Comparison of ENCODE assay signal across 21 cellular contexts in the genomic region with DNA sequence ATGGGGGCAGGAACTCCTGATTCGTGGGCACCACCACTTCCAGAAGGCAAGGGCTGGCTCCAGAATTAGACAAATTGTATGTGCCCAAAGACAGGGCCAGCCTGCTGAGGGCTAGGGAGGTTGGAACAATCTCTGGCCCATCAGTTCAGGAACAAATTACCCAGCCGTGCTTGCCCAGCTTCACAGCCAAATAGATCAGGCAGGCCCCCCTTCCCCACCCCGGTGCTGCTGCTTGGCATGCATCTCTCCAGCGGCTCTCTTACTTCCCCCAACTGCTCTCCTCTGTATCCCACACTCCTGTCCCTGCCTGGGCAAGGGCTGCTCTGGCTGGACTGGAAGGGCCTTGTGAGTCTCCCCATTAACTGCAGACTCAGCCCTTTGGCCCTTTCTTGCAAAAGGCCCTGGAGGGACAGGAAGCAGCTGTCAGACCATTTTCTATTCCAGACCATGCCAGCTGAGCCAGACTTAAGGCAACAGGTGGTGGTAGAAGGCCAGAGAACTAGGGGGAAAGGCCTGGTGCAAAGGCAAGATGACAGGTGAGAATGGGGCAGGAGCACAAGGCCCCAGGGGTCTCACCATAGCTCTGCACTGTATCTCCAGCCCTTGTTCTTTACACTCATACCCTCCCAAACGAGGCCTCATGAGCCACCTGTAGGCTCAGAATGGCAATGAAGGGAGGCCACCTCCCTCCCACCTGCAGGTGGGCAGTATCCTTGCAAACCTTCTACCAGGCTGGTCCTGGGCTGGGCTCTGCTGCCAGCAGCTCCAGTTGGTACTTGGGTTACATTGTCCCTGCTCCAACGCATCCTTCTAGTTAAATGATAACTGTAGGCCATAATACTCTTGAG. TPM values are rescaled to one million over a fixed set of nuclear protein-coding genes. Genes with fewer than 3 reads are reported as not detected.
A peak's percentile ranks its signal among the peaks of the same experiment; 100 is the strongest.
DNase-seq lines count a peak whose midpoint lies in the region; ATAC-seq and TF ChIP-seq lines count a peak whose summit lies in the region.
"Had no signal": no experiment of that assay in that cellular context is flagged by ENCODE, and none has a peak within 500 bp of the region (broad histone marks: within the 10 kb centered on the region; RNA-seq: fewer than 3 reads in every experiment).

No MANE protein-coding gene starts in this region.

- no peak overlapping the region for H3K23ac ChIP-seq in mesenchymal stem cell (ENCODE audit: low read length in 2 of 2)

- intact Hi-C loops in left ventricle myocardium inferior (cut with micrococcal nuclease) = no loop called here
- intact Hi-C loops in upper lobe of right lung (cut with DNase I) = no loop called here

- H3K4me3 ChIP-seq in right atrium auricular region (no peak overlapping the region), left ventricle myocardium inferior (no peak overlapping the region), SJCRH30 (no peak overlapping the region), mesenchymal stem cell (ENCODE audit: insufficient read depth in 1 of 2, low read depth in 1 of 2, low read length in 2 of 2) (no peak overlapping the region), upper lobe of right lung (no peak overlapping the region)
- H3K4me3 ChIP-seq: esophagus muscularis mucosa, sigmoid colon had no signal

- no peak overlapping the region for H3K18ac ChIP-seq in mesenchymal stem cell (ENCODE audit: low read depth in 1 of 2, low read length in 2 of 2)

- H3K9me3 ChIP-seq in right atrium auricular region (no peaks in the 10 kb centered on the region), left ventricle myocardium inferior (replicated peaks) (no peaks in the 10 kb centered on the region), SJCRH30 (replicated peaks) (no peaks in the 10 kb centered on the region), mesenchymal stem cell (ENCODE audit: control insufficient read depth, low read length) (no peaks in the 10 kb centered on the region), upper lobe of right lung (no peaks in the 10 kb centered on the region)
- H3K9me3 ChIP-seq: esophagus muscularis mucosa, sigmoid colon had no signal

- DNase-seq in right atrium auricular region (ENCODE audit: low spot score) (peak; percentile 46), left ventricle myocardium inferior (no peak), SJCRH30 (peak; percentile 87 to 93), mesenchymal stem cell (no peak), AML-193 (lab: John Stamatoyannopoulos, UW) (no peak), upper lobe of right lung (no peak)
- no peak for DNase-seq in stimulated activated naive CD4-positive, alpha-beta T cell (lab: John Stamatoyannopoulos, UW)
- DNase-seq in central memory CD4-positive, alpha-beta T cell = no peak
- DNase-seq: activated CD4-positive, alpha-beta T cell treated with anti-CD3 and anti-CD28 coated beads, Interleukin-2, amount 50 U/mL, for 1 hour; activated effector memory CD4-positive, alpha-beta T cell treated with anti-CD3 and anti-CD28 coated beads, Interleukin-2, amount 50 U/mL, for 16 hours; DMS79 treated with DMSO at 0.1 percent for 48 hours; effector memory CD8-positive, alpha-beta T cell; foreskin melanocyte; NCI-H1092 treated with DMSO at 0.1 percent for 48 hours; NCI-H2029; NCI-H226; NCI-H82; OCI-M1; sigmoid colon; WERI-Rb-1 had no signal

- H3K4me1 ChIP-seq in right atrium auricular region = peaks cover 0 to 7% of the 10 kb centered on the region in 2 donors
- H3K4me1 ChIP-seq in left ventricle myocardium inferior = no peaks in the 10 kb centered on the region
- peaks cover 57% of the 10 kb centered on the region for H3K4me1 ChIP-seq in SJCRH30
- H3K4me1 ChIP-seq in mesenchymal stem cell (ENCODE audit: control insufficient read depth, insufficient read depth, low read depth, low read length) = peaks cover 23% of the 10 kb centered on the region
- no peaks in the 10 kb centered on the region for H3K4me1 ChIP-seq in upper lobe of right lung

- H2BK12ac ChIP-seq in mesenchymal stem cell (ENCODE audit: low read length in 2 of 2) = no peak overlapping the region

- H2BK120ac ChIP-seq in mesenchymal stem cell (ENCODE audit: low read depth, low read length) = no peak overlapping the region

- WGBS in mesenchymal stem cell = 93% methylated on average over 6 of the region's 6 CpGs

- H3K27me3 ChIP-seq in right atrium auricular region (no peaks in the 10 kb centered on the region), left ventricle myocardium inferior (ENCODE audit: low read depth) (peaks cover 41% of the 10 kb centered on the region), SJCRH30 (no peaks in the 10 kb centered on the region), mesenchymal stem cell (ENCODE audit: control insufficient read depth in 1 of 2, insufficient read depth in 1 of 2, low read length in 2 of 2) (peaks cover 0 to 7% of the 10 kb centered on the region in 2 experiments), upper lobe of right lung (no peaks in the 10 kb centered on the region)

- H3K36me3 ChIP-seq in right atrium auricular region (no peaks in the 10 kb centered on the region), left ventricle myocardium inferior (no peaks in the 10 kb centered on the region), SJCRH30 (peaks cover 31% of the 10 kb centered on the region), mesenchymal stem cell (ENCODE audit: control insufficient read depth in 1 of 2, insufficient read depth in 2 of 2, low read depth in 1 of 2, low read length in 2 of 2) (peaks cover 0 to 7% of the 10 kb centered on the region in 2 experiments), upper lobe of right lung (no peaks in the 10 kb centered on the region)
- H3K36me3 ChIP-seq: esophagus muscularis mucosa, sigmoid colon, WERI-Rb-1 had no signal

- H3K9ac ChIP-seq in mesenchymal stem cell (ENCODE audit: low read length) = no peak overlapping the region

- no peak overlapping the region for H4K91ac ChIP-seq in mesenchymal stem cell (ENCODE audit: low read length)

- no peak for ATAC-seq in upper lobe of right lung
- ATAC-seq: effector memory CD8-positive, alpha-beta T cell had no signal

- H3K27ac ChIP-seq in right atrium auricular region = no peak overlapping the region
- no peak overlapping the region for H3K27ac ChIP-seq in left ventricle myocardium inferior (replicated peaks)
- H3K27ac ChIP-seq in SJCRH30 = peak overlapping the region; percentile 87
- no peak overlapping the region for H3K27ac ChIP-seq in mesenchymal stem cell (ENCODE audit: low read length, poor library complexity, severe bottlenecking)
- H3K27ac ChIP-seq in upper lobe of right lung = no peak overlapping the region
- H3K27ac ChIP-seq: esophagus muscularis mucosa, sigmoid colon, WERI-Rb-1 had no signal

- peak overlapping the region; percentile 18 for H2AK5ac ChIP-seq in mesenchymal stem cell (ENCODE audit: low read length, severe bottlenecking)

- H3K4ac ChIP-seq in mesenchymal stem cell (ENCODE audit: low read depth in 1 of 2, low read length in 2 of 2) = no peak overlapping the region

- H3K4me2 ChIP-seq in mesenchymal stem cell (ENCODE audit: low read length, poor library complexity, severe bottlenecking) = no peak overlapping the region

- no peak overlapping the region for H2BK5ac ChIP-seq in mesenchymal stem cell (ENCODE audit: low read depth, low read length, poor library complexity, severe bottlenecking)

- no peak overlapping the region for H2AFZ ChIP-seq in mesenchymal stem cell (ENCODE audit: low read depth, low read length)

- TF ChIP-seq CTCF in right atrium auricular region (IDR thresholded peaks at IDR 0.05) = no peak
- TF ChIP-seq CTCF in left ventricle myocardium inferior (IDR thresholded peaks at IDR 0.05; ENCODE audit: borderline replicate concordance) = no peak
- TF ChIP-seq CTCF in upper lobe of right lung (IDR thresholded peaks at IDR 0.05) = no peak

- H4K8ac ChIP-seq in mesenchymal stem cell (ENCODE audit: low read length) = no peak overlapping the region

- no peak overlapping the region for H3K14ac ChIP-seq in mesenchymal stem cell (ENCODE audit: low read length in 2 of 2)

- no peaks in the 10 kb centered on the region for H3K79me1 ChIP-seq in mesenchymal stem cell (replicated peaks; ENCODE audit: low read length, poor library complexity, severe bottlenecking)

- H2BK15ac ChIP-seq in mesenchymal stem cell (ENCODE audit: low read depth, poor library complexity, severe bottlenecking) = no peak overlapping the region

RNA-seq across cellular contexts. Expression of gene ACAA2, which starts 30.7 kb away (rescaled TPM):
- total RNA-seq in right atrium auricular region (100 to 1,000 TPM; 115 to 149 TPM), left ventricle myocardium inferior (287 TPM), upper lobe of right lung (68.9 TPM)
- total RNA-seq in SJCRH30 (2014; rRNA removed; shearing (Covaris generic)) = 126 and 133 TPM in 2 replicates
- polyA plus RNA-seq in mesenchymal stem cell (2013, experiment 1 of 2) = 34.3 TPM
- 35.9 TPM for polyA plus RNA-seq in mesenchymal stem cell (2013, experiment 2 of 2)

Comparison
In these comparisons a context has a peak if more than half of its experiments do, and no peak if none do; other contexts are left out.
1. DNase-seq: peak in right atrium auricular region (single experiment) and SJCRH30 (2 of 2); none in left ventricle myocardium inferior (single experiment), mesenchymal stem cell (single experiment), AML-193 (0 of 2), stimulated activated naive CD4-positive, alpha-beta T cell (0 of 6), central memory CD4-positive, alpha-beta T cell (single experiment) and upper lobe of right lung (single experiment).